In the genomic region with DNA sequence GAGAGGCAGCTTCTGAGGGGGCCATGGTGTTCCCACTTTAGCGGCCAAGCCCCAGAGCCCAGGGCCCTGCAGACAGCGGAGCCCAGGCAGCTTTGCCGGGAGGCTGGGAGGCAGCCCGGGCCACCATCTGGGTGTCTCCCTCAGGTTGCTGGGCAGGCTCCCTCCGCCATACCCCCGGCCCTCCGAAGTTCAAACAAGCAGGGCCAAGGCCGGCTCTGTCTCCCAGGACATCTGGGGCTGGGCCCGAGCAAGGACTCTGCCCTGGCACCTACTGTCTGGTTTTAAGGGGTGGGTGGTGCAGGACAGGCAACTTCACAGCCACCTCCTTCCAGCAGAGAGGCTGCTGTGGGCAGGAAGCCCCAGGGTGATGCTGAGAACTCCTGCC, we compare ENCODE assay signal across 1 cellular context.
TF ChIP-seq lines count a peak whose summit lies in the region.

No MANE protein-coding gene starts in this region.

TF ChIP-seq in HCT116, 20 proteins besides CTCF, POLR2A, EP300 and RAD21:
- no peak for TF ChIP-seq JUND (IDR thresholded peaks at IDR 0.05)
- TF ChIP-seq CEBPB (IDR thresholded peaks at IDR 0.05; ENCODE audit: low read depth), result no peak
- TF ChIP-seq ZNF274 (IDR thresholded peaks at IDR 0.05; ENCODE audit: low read depth, low read length), result no peak
- TF ChIP-seq, protein P1, sequence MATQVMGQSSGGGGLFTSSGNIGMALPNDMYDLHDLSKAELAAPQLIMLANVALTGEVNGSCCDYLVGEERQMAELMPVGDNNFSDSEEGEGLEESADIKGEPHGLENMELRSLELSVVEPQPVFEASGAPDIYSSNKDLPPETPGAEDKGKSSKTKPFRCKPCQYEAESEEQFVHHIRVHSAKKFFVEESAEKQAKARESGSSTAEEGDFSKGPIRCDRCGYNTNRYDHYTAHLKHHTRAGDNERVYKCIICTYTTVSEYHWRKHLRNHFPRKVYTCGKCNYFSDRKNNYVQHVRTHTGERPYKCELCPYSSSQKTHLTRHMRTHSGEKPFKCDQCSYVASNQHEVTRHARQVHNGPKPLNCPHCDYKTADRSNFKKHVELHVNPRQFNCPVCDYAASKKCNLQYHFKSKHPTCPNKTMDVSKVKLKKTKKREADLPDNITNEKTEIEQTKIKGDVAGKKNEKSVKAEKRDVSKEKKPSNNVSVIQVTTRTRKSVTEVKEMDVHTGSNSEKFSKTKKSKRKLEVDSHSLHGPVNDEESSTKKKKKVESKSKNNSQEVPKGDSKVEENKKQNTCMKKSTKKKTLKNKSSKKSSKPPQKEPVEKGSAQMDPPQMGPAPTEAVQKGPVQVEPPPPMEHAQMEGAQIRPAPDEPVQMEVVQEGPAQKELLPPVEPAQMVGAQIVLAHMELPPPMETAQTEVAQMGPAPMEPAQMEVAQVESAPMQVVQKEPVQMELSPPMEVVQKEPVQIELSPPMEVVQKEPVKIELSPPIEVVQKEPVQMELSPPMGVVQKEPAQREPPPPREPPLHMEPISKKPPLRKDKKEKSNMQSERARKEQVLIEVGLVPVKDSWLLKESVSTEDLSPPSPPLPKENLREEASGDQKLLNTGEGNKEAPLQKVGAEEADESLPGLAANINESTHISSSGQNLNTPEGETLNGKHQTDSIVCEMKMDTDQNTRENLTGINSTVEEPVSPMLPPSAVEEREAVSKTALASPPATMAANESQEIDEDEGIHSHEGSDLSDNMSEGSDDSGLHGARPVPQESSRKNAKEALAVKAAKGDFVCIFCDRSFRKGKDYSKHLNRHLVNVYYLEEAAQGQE (IDR thresholded peaks at IDR 0.05; ENCODE audit: low read depth), result no peak
- no peak for TF ChIP-seq SIN3A (IDR thresholded peaks at IDR 0.05; ENCODE audit: low read depth)
- TF ChIP-seq FOSL1 (IDR thresholded peaks at IDR 0.05; ENCODE audit: low read depth), result no peak
